ENCODE assay signal across 8 cellular contexts in genomic region chr1:29849038-29849750, GRCh38.
DNase-seq lines count a peak whose midpoint lies in the region; ATAC-seq and TF ChIP-seq lines count a peak whose summit lies in the region.

No MANE protein-coding gene starts in this region.

- intact Hi-C loops in prostate gland (cut with DNase I) = loop anchor here (5.0 kb wide), 1 partner anchor 607 kb away; no protein-coding TSS in a partner anchor

- CTCF ChIA-PET in AG04450 (lab: Charles Lee) = interaction anchor here (0.7 to 2.1 kb wide), 5 partner anchors 10 to 617 kb away, joined by 3 to 7 read pairs (median 3); no protein-coding TSS in a partner anchor

- POLR2A ChIA-PET in AG04450 (lab: Yijun Ruan, JAX) = no interaction called here

- no peaks in the 10 kb centered on the region for H3K36me3 ChIP-seq in GM06990 (ENCODE audit: control insufficient read depth, insufficient read depth, low read length)
- no peaks in the 10 kb centered on the region for H3K36me3 ChIP-seq in prostate gland

- H3K27me3 ChIP-seq in AG04450 (ENCODE audit: control insufficient read depth, insufficient read depth, low read length) (peaks cover 3% of the 10 kb centered on the region), GM06990 (replicated peaks; ENCODE audit: control insufficient read depth, insufficient read depth, low read length) (no peaks in the 10 kb centered on the region; the same call in 1 of the 2 replicates), prostate gland (replicated peaks; ENCODE audit: insufficient read depth) (no peaks in the 10 kb centered on the region)

- DNase-seq in AG04450 (ENCODE audit: low read depth, low spot score) (no peak), GM06990 (ENCODE audit: extremely low read depth, insufficient read length) (peak; percentile 46), NCI-H526 (lab: John Stamatoyannopoulos, UW) (peak; percentile 64 to 66), activated T-cell treated with anti-CD3 and anti-CD28 coated beads for 48 hours (ENCODE audit: low read depth) (peak; percentile 16), iPS DF 19.7 (ENCODE audit: low read depth, low spot score) (peak; percentile 59), prostate gland (ENCODE audit: low spot score) (no peak)
- DNase-seq in stimulated activated CD4-positive, alpha-beta T cell treated with anti-CD3 and anti-CD28 coated beads, TNF-alpha, amount 100 ng/mL, for 24 hours (ENCODE audit: low read depth in 3 of 3) = peak; percentile 4 to 16 (median 8)

- WGBS in prostate gland = 62% methylated on average over 10 of the region's 10 CpGs

- no peaks in the 10 kb centered on the region for H3K4me1 ChIP-seq in prostate gland (replicated peaks)

- H3K4me3 ChIP-seq in AG04450 (ENCODE audit: low read depth, low read length) (no peak overlapping the region), GM06990 (replicated peaks; ENCODE audit: low read depth, low read length) (no peak overlapping the region), prostate gland (no peak overlapping the region)

- no peak overlapping the region for H3K27ac ChIP-seq in AG04450 (ENCODE audit: low read depth, low read length)
- no peak overlapping the region for H3K27ac ChIP-seq in prostate gland

- H3K9me3 ChIP-seq in AG04450 (ENCODE audit: control insufficient read depth, insufficient read depth, low read length) (no peaks in the 10 kb centered on the region), prostate gland (no peaks in the 10 kb centered on the region)

- no peak for ATAC-seq in GM21367 (IDR thresholded peaks at IDR 0.05; ENCODE audit: unreplicated experiment)

- TF ChIP-seq CTCF in AG04450 (IDR thresholded peaks at IDR 0.05; ENCODE audit: low read depth, low read length) = peak; percentile 56
- peak; percentile 57 for TF ChIP-seq CTCF in GM06990 (IDR thresholded peaks at IDR 0.05; ENCODE audit: insufficient read depth, low read length, poor library complexity, severe bottlenecking)
- peak in 2 of 4 experiments; percentile 40 to 52 for TF ChIP-seq CTCF in prostate gland (IDR thresholded peaks at IDR 0.05)

- no peak for TF ChIP-seq POLR2A in prostate gland (IDR thresholded peaks at IDR 0.05)

Comparison
In these comparisons a context has a peak if more than half of its experiments do, and no peak if none do; other contexts are left out.
1. DNase-seq: peak in GM06990 (single experiment), NCI-H526 (2 of 2), activated T-cell treated with anti-CD3 and anti-CD28 coated beads for 48 hours (single experiment), iPS DF 19.7 (single experiment) and stimulated activated CD4-positive, alpha-beta T cell treated with anti-CD3 and anti-CD28 coated beads, TNF-alpha, amount 100 ng/mL, for 24 hours (3 of 3); none in AG04450 (single experiment) and prostate gland (single experiment).